In genomic region chrX:87049567-87049966, GRCh38 we compare ENCODE assay signal across 29 cellular contexts.
"Had no signal": no experiment of that assay in that cellular context is flagged by ENCODE, and none has a peak within 500 bp of the region (broad histone marks: within the 10 kb centered on the region; RNA-seq: fewer than 3 reads in every experiment).

No MANE protein-coding gene starts in this region.

- H3K36me3 Mint-ChIP-seq: stimulated activated effector memory CD8-positive, alpha-beta T cell treated with anti-CD3 and anti-CD28 coated beads, Interleukin-12 subunit alpha, Interleukin-12 subunit beta, amount 100 ng/mL, for 72 hours; stimulated activated memory B cell treated with anti-CD40 and anti-IgM and Interleukin-4, amounts not matched to agents 10 μg/mL and 1 μg/mL and 100 μg/mL, for 72 hours; stimulated activated naive B cell treated with anti-CD40 and anti-IgM and Interleukin-4, amounts not matched to agents 10 μg/mL and 1 μg/mL and 100 μg/mL, for 72 hours; type B pancreatic cell had no signal

- H3K9me3 ChIP-seq: stomach, suprapubic skin, testis, thoracic aorta, thyroid gland, tibial artery, tibial nerve, transverse colon, upper lobe of left lung, upper lobe of right lung, uterus, vagina had no signal

- H3K27ac Mint-ChIP-seq: stimulated activated effector memory CD8-positive, alpha-beta T cell treated with anti-CD3 and anti-CD28 coated beads, Interleukin-12 subunit alpha, Interleukin-12 subunit beta, amount 100 ng/mL, for 72 hours; stimulated activated memory B cell treated with anti-CD40 and anti-IgM and Interleukin-4, amounts not matched to agents 10 μg/mL and 1 μg/mL and 100 μg/mL, for 72 hours; stimulated activated naive B cell treated with anti-CD40 and anti-IgM and Interleukin-4, amounts not matched to agents 10 μg/mL and 1 μg/mL and 100 μg/mL, for 72 hours; stimulated activated naive CD8-positive, alpha-beta T cell treated with anti-CD3 and anti-CD28 coated beads, Interleukin-15, amount 100 ng/mL, for 72 hours; stimulated activated naive CD8-positive, alpha-beta T cell treated with anti-CD3 and anti-CD28 coated beads, Interleukin-15, Interleukin-2, amounts not matched to agents 100 ng/mL and 50 ng/mL, for 24 hours; type B pancreatic cell had no signal

- FAIRE-seq: urothelium cell line had no signal

- H3K4me1 ChIP-seq: stomach, suprapubic skin, testis, thyroid gland, tibial artery, tibial nerve, transverse colon, upper lobe of left lung, upper lobe of right lung, uterus, vagina had no signal

- H3K9me3 Mint-ChIP-seq: type B pancreatic cell had no signal

- DNase-seq: stimulated activated CD4-positive, alpha-beta T cell treated with anti-CD3 and anti-CD28 coated beads, Interleukin-2, amount 100 ng/mL, for 48 hours; stimulated activated CD4-positive, alpha-beta T cell treated with anti-CD3 and anti-CD28 coated beads, Interleukin-4, amount 100 ng/mL, for 1 hour; stimulated activated CD4-positive, alpha-beta T cell treated with anti-CD3 and anti-CD28 coated beads, Interleukin-4, amount 100 ng/mL, for 24 hours; stimulated activated CD4-positive, alpha-beta T cell treated with anti-CD3 and anti-CD28 coated beads, Interleukin-4, amount 100 ng/mL, for 4 hours; stimulated activated CD8-positive, alpha-beta memory T cell treated with anti-CD3 and anti-CD28 coated beads, Interleukin-4, amount 100 ng/mL, for 48 hours; stimulated activated naive B cell treated with anti-CD40 and anti-IgM and Interleukin-4, amounts not matched to agents 10 μg/mL and 1 μg/mL and 100 μg/mL, for 72 hours; stimulated activated naive CD4-positive, alpha-beta T cell; stimulated activated naive CD4-positive, alpha-beta T cell treated with Interleukin-2 at 50 U/mL for 16 hours; stimulated activated naive CD8-positive, alpha-beta T cell treated with anti-CD3 and anti-CD28 coated beads, Interleukin-15, amount 100 ng/mL, for 72 hours; stimulated activated naive CD8-positive, alpha-beta T cell treated with anti-CD3 and anti-CD28 coated beads, Interleukin-15, Interleukin-2, amounts not matched to agents 100 U/mL and 50 U/mL, for 24 hours; stomach; substantia nigra; testis; thyroid gland; tibial artery; transverse colon; trophoblast cell; upper lobe of left lung; upper lobe of right lung; uterus had no signal

- ATAC-seq: stimulated activated effector memory CD8-positive, alpha-beta T cell treated with anti-CD3 and anti-CD28 coated beads, Interleukin-12 subunit alpha, Interleukin-12 subunit beta, amount 100 ng/mL, for 72 hours; stimulated activated memory B cell treated with anti-CD40 and anti-IgM and Interleukin-4, amounts not matched to agents 10 μg/mL and 1 μg/mL and 100 μg/mL, for 72 hours; stimulated activated naive B cell treated with anti-CD40 and anti-IgM and Interleukin-4, amounts not matched to agents 10 μg/mL and 1 μg/mL and 100 μg/mL, for 72 hours; stimulated activated naive CD8-positive, alpha-beta T cell treated with anti-CD3 and anti-CD28 coated beads, Interleukin-15, amount 100 ng/mL, for 72 hours; stimulated activated naive CD8-positive, alpha-beta T cell treated with anti-CD3 and anti-CD28 coated beads, Interleukin-15, Interleukin-2, amounts not matched to agents 100 U/mL and 50 U/mL, for 24 hours; upper lobe of right lung had no signal

- H3K27me3 ChIP-seq: stomach, suprapubic skin, testis, thyroid gland, tibial artery, transverse colon, upper lobe of left lung, upper lobe of right lung, vagina had no signal

- H3K4me3 ChIP-seq: stomach, suprapubic skin, testis, thoracic aorta, thyroid gland, tibial artery, tibial nerve, transverse colon, upper lobe of left lung, upper lobe of right lung, uterus, vagina had no signal

- H3K4me1 Mint-ChIP-seq: stimulated activated effector memory CD8-positive, alpha-beta T cell treated with anti-CD3 and anti-CD28 coated beads, Interleukin-12 subunit alpha, Interleukin-12 subunit beta, amount 100 ng/mL, for 72 hours; stimulated activated memory B cell treated with anti-CD40 and anti-IgM and Interleukin-4, amounts not matched to agents 10 μg/mL and 1 μg/mL and 100 μg/mL, for 72 hours; stimulated activated naive B cell treated with anti-CD40 and anti-IgM and Interleukin-4, amounts not matched to agents 10 μg/mL and 1 μg/mL and 100 μg/mL, for 72 hours; stimulated activated naive CD8-positive, alpha-beta T cell treated with anti-CD3 and anti-CD28 coated beads, Interleukin-15, amount 100 ng/mL, for 72 hours had no signal

- H3K27me3 Mint-ChIP-seq: stimulated activated memory B cell treated with anti-CD40 and anti-IgM and Interleukin-4, amounts not matched to agents 10 μg/mL and 1 μg/mL and 100 μg/mL, for 72 hours; stimulated activated naive B cell treated with anti-CD40 and anti-IgM and Interleukin-4, amounts not matched to agents 10 μg/mL and 1 μg/mL and 100 μg/mL, for 72 hours; stimulated activated naive CD8-positive, alpha-beta T cell treated with anti-CD3 and anti-CD28 coated beads, Interleukin-15, amount 100 ng/mL, for 72 hours; stimulated activated naive CD8-positive, alpha-beta T cell treated with anti-CD3 and anti-CD28 coated beads, Interleukin-15, Interleukin-2, amounts not matched to agents 100 ng/mL and 50 ng/mL, for 24 hours; type B pancreatic cell had no signal

- H3K4me3 Mint-ChIP-seq: stimulated activated effector memory CD8-positive, alpha-beta T cell treated with anti-CD3 and anti-CD28 coated beads, Interleukin-12 subunit alpha, Interleukin-12 subunit beta, amount 100 ng/mL, for 72 hours; stimulated activated memory B cell treated with anti-CD40 and anti-IgM and Interleukin-4, amounts not matched to agents 10 μg/mL and 1 μg/mL and 100 μg/mL, for 72 hours; stimulated activated naive B cell treated with anti-CD40 and anti-IgM and Interleukin-4, amounts not matched to agents 10 μg/mL and 1 μg/mL and 100 μg/mL, for 72 hours; stimulated activated naive CD8-positive, alpha-beta T cell treated with anti-CD3 and anti-CD28 coated beads, Interleukin-15, amount 100 ng/mL, for 72 hours; stimulated activated naive CD8-positive, alpha-beta T cell treated with anti-CD3 and anti-CD28 coated beads, Interleukin-15, Interleukin-2, amounts not matched to agents 100 ng/mL and 50 ng/mL, for 24 hours; type B pancreatic cell had no signal

- H3K36me3 ChIP-seq: stomach, suprapubic skin, thoracic aorta, thyroid gland, tibial artery, tibial nerve, transverse colon, upper lobe of left lung, upper lobe of right lung, uterus, vagina had no signal

- H3K27ac ChIP-seq: stomach, suprapubic skin, testis, thoracic aorta, thyroid gland, tibial artery, tibial nerve, transverse colon, upper lobe of left lung, upper lobe of right lung, uterus, vagina had no signal
